In genomic region chr7:6556196-6556595, GRCh38 we compare ENCODE assay signal across 1 cellular context.
A peak's percentile ranks its signal among the peaks of the same experiment; 100 is the strongest.
TF ChIP-seq lines count a peak whose summit lies in the region.

No MANE protein-coding gene starts in this region.

TF ChIP-seq in K562, 482 proteins besides CTCF, POLR2A, EP300 and RAD21:
- TF ChIP-seq STAT6 (CRISPR knock-in tag; IDR thresholded peaks at IDR 0.05) (no peak), ILK (tag; IDR thresholded peaks at IDR 0.05; ENCODE audit: borderline replicate concordance, low read depth) (no peak), PKNOX1 (IDR thresholded peaks at IDR 0.05) (peak; percentile 79), NCOA6 (IDR thresholded peaks at IDR 0.05) (no peak), ZEB2 (IDR thresholded peaks at IDR 0.05) (0 out of 2 replicates have a peak, but pooled peaks have one; percentile 47), NR3C1 (CRISPR knock-in tag; IDR thresholded peaks at IDR 0.05) (no peak)
